In genomic region chr1:90925928-90926869, GRCh38 we compare ENCODE assay signal across 10 cellular contexts.
DNase-seq lines count a peak whose midpoint lies in the region; ATAC-seq, FAIRE-seq and TF ChIP-seq lines count a peak whose summit lies in the region.
"Had no signal": no experiment of that assay in that cellular context is flagged by ENCODE, and none has a peak within 500 bp of the region (broad histone marks: within the 10 kb centered on the region; RNA-seq: fewer than 3 reads in every experiment).

No MANE protein-coding gene starts in this region.

- DNase-seq in activated naive CD4-positive, alpha-beta T cell treated with anti-CD3 and anti-CD28 coated beads, Interleukin-2, amount 50 U/mL, for 72 hours (ENCODE audit: low spot score in 2 of 2) = no peak
- no peak for DNase-seq in activated naive CD4-positive, alpha-beta T cell treated with Interleukin-2 at 50 U/mL for 16 hours
- peak; percentile 19 for DNase-seq in SKM-1 treated with dmso at 0.1 percent for 144 hours (lab: John Stamatoyannopoulos, UW; ENCODE audit: unreplicated experiment)
- DNase-seq in hepatic stellate cell (ENCODE audit: low spot score) = peak; percentile 23
- peak; percentile 2 for DNase-seq in urothelium cell line (ENCODE audit: low spot score)
- DNase-seq in GM10266 (ENCODE audit: extremely low spot score) = no peak
- DNase-seq in NCI-H748 treated with DMSO at 0.1 percent for 48 hours (lab: John Stamatoyannopoulos, UW) = no peak
- DNase-seq: NCI-H526 treated with DMSO at 0.1 percent for 48 hours, upper lobe of left lung had no signal

- H3K27ac Mint-ChIP-seq in activated naive CD4-positive, alpha-beta T cell treated with anti-CD3 and anti-CD28 coated beads, Interleukin-2, amount 50 U/mL, for 72 hours = peak overlapping the region in 1 of 2 donors; percentile 59

- no peak for FAIRE-seq in urothelium cell line (lab: Jason Lieb, UNC)

- TF ChIP-seq CTCF in GM10266 (IDR thresholded peaks at IDR 0.05; ENCODE audit: control insufficient read depth, insufficient read depth, low read depth, missing control alignments) = no peak

- H3K36me3 Mint-ChIP-seq in activated naive CD4-positive, alpha-beta T cell treated with anti-CD3 and anti-CD28 coated beads, Interleukin-2, amount 50 U/mL, for 72 hours = peaks cover 15 to 39% of the 10 kb centered on the region in 2 donors

- peaks cover 12 to 17% of the 10 kb centered on the region in 2 donors for H3K9me3 Mint-ChIP-seq in activated naive CD4-positive, alpha-beta T cell treated with anti-CD3 and anti-CD28 coated beads, Interleukin-2, amount 50 U/mL, for 72 hours

- peak; percentile 22 to 37 for ATAC-seq in activated naive CD4-positive, alpha-beta T cell treated with anti-CD3 and anti-CD28 coated beads, Interleukin-2, amount 50 U/mL, for 72 hours
- no peak for ATAC-seq in GM19463 (IDR thresholded peaks at IDR 0.05; ENCODE audit: unreplicated experiment)

Comparison
In these comparisons a context has a peak if more than half of its experiments do, and no peak if none do; other contexts are left out.
1. DNase-seq: peak in SKM-1 treated with dmso at 0.1 percent for 144 hours (single experiment), hepatic stellate cell (single experiment) and urothelium cell line (single experiment); none in activated naive CD4-positive, alpha-beta T cell treated with anti-CD3 and anti-CD28 coated beads, Interleukin-2, amount 50 U/mL, for 72 hours (0 of 2), activated naive CD4-positive, alpha-beta T cell treated with Interleukin-2 at 50 U/mL for 16 hours (single experiment), GM10266 (single experiment) and NCI-H748 treated with DMSO at 0.1 percent for 48 hours (single experiment).